ENCODE assay signal across 15 cellular contexts in the genomic region with DNA sequence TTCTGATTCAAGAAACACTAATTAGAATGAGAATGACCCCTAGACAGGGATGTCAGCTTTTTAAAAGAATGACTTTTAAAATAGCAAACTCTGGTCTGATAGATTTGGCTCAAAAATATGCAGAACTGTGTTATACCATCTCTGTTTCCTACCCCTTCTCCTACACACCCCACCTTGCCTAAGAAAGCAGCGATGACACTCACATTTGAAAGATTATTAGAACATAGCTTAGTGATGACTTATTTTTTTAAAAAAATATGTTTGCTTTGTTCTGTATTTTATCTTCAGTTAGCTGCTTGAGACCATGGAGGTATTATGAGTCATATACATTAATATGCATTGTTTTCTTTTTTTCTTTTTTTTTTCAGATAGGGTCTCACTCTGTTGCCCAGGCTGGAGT.
DNase-seq lines count a peak whose midpoint lies in the region; ATAC-seq and TF ChIP-seq lines count a peak whose summit lies in the region.
"Had no signal": no experiment of that assay in that cellular context is flagged by ENCODE, and none has a peak within 500 bp of the region (broad histone marks: within the 10 kb centered on the region; RNA-seq: fewer than 3 reads in every experiment).

No MANE protein-coding gene starts in this region.

- peak overlapping the region; percentile 7; the same call in 1 of the 2 replicates for H3K27ac ChIP-seq in SJSA1
- no peak overlapping the region for H3K27ac ChIP-seq in osteoblast (ENCODE audit: low read depth, low read length)
- H3K27ac ChIP-seq: C4-2B had no signal

- no peaks in the 10 kb centered on the region for H3K9me3 Mint-ChIP-seq in Caco-2 (ENCODE audit: unreplicated experiment)
- H3K9me3 Mint-ChIP-seq: CD4-positive, alpha-beta memory T cell; GM23338 had no signal

- H3K79me2 ChIP-seq in osteoblast (ENCODE audit: insufficient read depth, low read length), result no peaks in the 10 kb centered on the region

- intact Hi-C loops in Caco-2 (cut with micrococcal nuclease; ENCODE audit: unreplicated experiment), result no loop called here

- H2AFZ ChIP-seq in osteoblast (ENCODE audit: low read length), result no peak overlapping the region
- H2AFZ ChIP-seq: GM23338 had no signal

- no peaks in the 10 kb centered on the region for H3K4me1 Mint-ChIP-seq in Caco-2 (ENCODE audit: low read depth, unreplicated experiment)
- H3K4me1 Mint-ChIP-seq: CD4-positive, alpha-beta memory T cell had no signal

- H4K20me1 ChIP-seq in osteoblast (ENCODE audit: insufficient read depth, low read length), result no peaks in the 10 kb centered on the region

- no peak overlapping the region for H3K4me3 Mint-ChIP-seq in Caco-2 (ENCODE audit: unreplicated experiment)
- H3K4me3 Mint-ChIP-seq: CD4-positive, alpha-beta memory T cell; GM23338 had no signal

- no TSS peak for BruUV-seq in Caco-2 (replicated peaks; lab: Mats Ljungman, UMichigan)

- H3K4me1 ChIP-seq in SJSA1 (replicated peaks), result peaks cover 23% of the 10 kb centered on the region
- peaks cover 9% of the 10 kb centered on the region for H3K4me1 ChIP-seq in osteoblast (ENCODE audit: insufficient read depth, low read length)
- no peaks in the 10 kb centered on the region for H3K4me1 ChIP-seq in Caco-2
- H3K4me1 ChIP-seq: BE2C had no signal

- no peak for ATAC-seq in GM19351 (IDR thresholded peaks at IDR 0.05; ENCODE audit: unreplicated experiment)
- ATAC-seq: GM23338 had no signal

- no peaks in the 10 kb centered on the region for H3K27me3 ChIP-seq in SJSA1 (replicated peaks)
- H3K27me3 ChIP-seq in osteoblast (ENCODE audit: insufficient read depth, low read length), result no peaks in the 10 kb centered on the region
- no peaks in the 10 kb centered on the region for H3K27me3 ChIP-seq in Caco-2 (replicated peaks; ENCODE audit: control insufficient read depth, insufficient read depth, low read length)
- H3K27me3 ChIP-seq: BE2C had no signal

- H3K27me3 Mint-ChIP-seq in Caco-2 (ENCODE audit: insufficient read depth, unreplicated experiment), result peaks cover 5% of the 10 kb centered on the region
- H3K27me3 Mint-ChIP-seq: CD4-positive, alpha-beta memory T cell had no signal

- POLR2A ChIA-PET in Caco-2 (lab: Charles Lee), result no interaction called here

- no peak overlapping the region for H3K27ac Mint-ChIP-seq in Caco-2 (ENCODE audit: unreplicated experiment)
- H3K27ac Mint-ChIP-seq: GM23338 had no signal

- H3K36me3 ChIP-seq in SJSA1, result no peaks in the 10 kb centered on the region
- H3K36me3 ChIP-seq in osteoblast (ENCODE audit: insufficient read depth, low read length), result no peaks in the 10 kb centered on the region
- H3K36me3 ChIP-seq in Caco-2 (ENCODE audit: control insufficient read depth, insufficient read depth, low read length), result no peaks in the 10 kb centered on the region
- H3K36me3 ChIP-seq: BE2C had no signal

- H3K9me3 ChIP-seq in SJSA1 (replicated peaks) (no peaks in the 10 kb centered on the region), osteoblast (ENCODE audit: low read depth, low read length) (no peaks in the 10 kb centered on the region), Caco-2 (no peaks in the 10 kb centered on the region)
- H3K9me3 ChIP-seq: BE2C had no signal

- CTCF ChIA-PET in Caco-2 (lab: Charles Lee), result no interaction called here

- DNase-seq in EH (ENCODE audit: low read depth) (peak; percentile 7), SJSA1 (ENCODE audit: low read depth in 1 of 2, low spot score in 2 of 2) (peak in 1 of 2 experiments; percentile 28), kidney glomerular epithelial cell (lab: John Stamatoyannopoulos, UW) (peak; percentile 15), osteoblast (ENCODE audit: insufficient read length, low spot score, missing footprints) (peak; percentile 77), Caco-2 (no peak), NCI-H2081 (lab: John Stamatoyannopoulos, UW) (no peak)
- DNase-seq in activated effector memory CD4-positive, alpha-beta T cell treated with Interleukin-2 at 50 U/mL for 16 hours, result no peak
- DNase-seq: BE2C; CD4-positive, alpha-beta memory T cell; DMS53; H7; IMR-90 had no signal

- H3K4me3 ChIP-seq in SJSA1 (no peak overlapping the region), osteoblast (ENCODE audit: insufficient read depth, low read length) (no peak overlapping the region), Caco-2 (ENCODE audit: low read depth, low read length) (no peak overlapping the region)
- H3K4me3 ChIP-seq: GM23338 had no signal

- no peak for TF ChIP-seq CTCF in osteoblast (IDR thresholded peaks at IDR 0.05; ENCODE audit: extremely low read depth, low read depth, low read length)
- TF ChIP-seq CTCF in Caco-2 (IDR thresholded peaks at IDR 0.05; ENCODE audit: insufficient read depth in 1 of 2, low read depth in 1 of 2, low read length in 1 of 2, severe bottlenecking in 1 of 2, unreplicated experiment in 1 of 2), result no peak

- no peaks in the 10 kb centered on the region for H3K36me3 Mint-ChIP-seq in Caco-2 (ENCODE audit: insufficient read depth, unreplicated experiment)
- H3K36me3 Mint-ChIP-seq: CD4-positive, alpha-beta memory T cell had no signal

- no peak overlapping the region for H3K4me2 ChIP-seq in osteoblast (ENCODE audit: insufficient read depth, low read length)
- H3K4me2 ChIP-seq: GM23338 had no signal

Comparison
In these comparisons a context has a peak if more than half of its experiments do, and no peak if none do; other contexts are left out.
1. DNase-seq: peak in EH (single experiment), kidney glomerular epithelial cell (single experiment) and osteoblast (single experiment); none in Caco-2 (0 of 2), NCI-H2081 (0 of 2) and activated effector memory CD4-positive, alpha-beta T cell treated with Interleukin-2 at 50 U/mL for 16 hours (single experiment).